Comparison of ENCODE assay signal across 13 cellular contexts in genomic region chr6:42239333-42239732, GRCh38. TPM values are rescaled to one million over a fixed set of nuclear protein-coding genes. Genes with fewer than 3 reads are reported as not detected.
A peak's percentile ranks its signal among the peaks of the same experiment; 100 is the strongest.
DNase-seq lines count a peak whose midpoint lies in the region; TF ChIP-seq lines count a peak whose summit lies in the region.
"Had no signal": no experiment of that assay in that cellular context is flagged by ENCODE, and none has a peak within 500 bp of the region (broad histone marks: within the 10 kb centered on the region; RNA-seq: fewer than 3 reads in every experiment).

No MANE protein-coding gene starts in this region.

- intact Hi-C loops in thyroid gland (cut with DNase I), result no loop called here

- TF ChIP-seq CTCF in epithelial cell of esophagus (IDR thresholded peaks at IDR 0.05; ENCODE audit: insufficient read depth, low read depth, low read length, missing control alignments) (no peak), thyroid gland (IDR thresholded peaks at IDR 0.05) (no peak)

- DNase-seq in activated T-cell treated with anti-CD3 and anti-CD28 coated beads, Interleukin-2, amount 50 U/mL, for 24 hours, result no peak
- no peak for DNase-seq in activated T-cell treated with anti-CD3 and anti-CD28 coated beads, Interleukin-2, amount 50 U/mL, for 1 hour
- DNase-seq in NCI-H82 treated with DMSO at 0.1 percent for 48 hours (lab: John Stamatoyannopoulos, UW; ENCODE audit: unreplicated experiment), result peak; percentile 39
- peak; percentile 76 for DNase-seq in epithelial cell of esophagus (ENCODE audit: low read depth)
- DNase-seq in kidney tubule cell (ENCODE audit: low spot score), result no peak
- DNase-seq in thyroid gland, result no peak
- no peak for DNase-seq in NCI-H2196 treated with DMSO at 0.1 percent for 48 hours (lab: John Stamatoyannopoulos, UW; ENCODE audit: unreplicated experiment)
- DNase-seq: activated CD4-positive, alpha-beta T cell treated with anti-CD3 and anti-CD28 coated beads for 1 hour; activated naive CD4-positive, alpha-beta T cell; NCI-H526; stimulated activated CD4-positive, alpha-beta T cell treated with anti-CD3 and anti-CD28 coated beads, Interleukin-15, amount 100 ng/mL, for 24 hours had no signal

- peak overlapping the region; percentile 37 for H3K27ac Mint-ChIP-seq in activated T-cell treated with anti-CD3 and anti-CD28 coated beads, Interleukin-2, amount 50 U/mL, for 24 hours

- H3K4me1 Mint-ChIP-seq in activated T-cell treated with anti-CD3 and anti-CD28 coated beads, Interleukin-2, amount 50 U/mL, for 24 hours (ENCODE audit: low read depth), result peaks cover 15% of the 10 kb centered on the region

- H3K4me1 ChIP-seq in thyroid gland, result peaks cover 0 to 20% of the 10 kb centered on the region in 2 donors

- no peaks in the 10 kb centered on the region for H3K27me3 Mint-ChIP-seq in activated T-cell treated with anti-CD3 and anti-CD28 coated beads, Interleukin-2, amount 50 U/mL, for 24 hours

- no peak overlapping the region for H3K4me3 Mint-ChIP-seq in activated T-cell treated with anti-CD3 and anti-CD28 coated beads, Interleukin-2, amount 50 U/mL, for 24 hours

- TF ChIP-seq POLR2A in thyroid gland (IDR thresholded peaks at IDR 0.05), result no peak

- 94 to 96% methylated on average over 5 of the region's 5 CpGs for WGBS in thyroid gland, 2 donors

- H3K9me3 ChIP-seq in thyroid gland, result no peaks in the 10 kb centered on the region

- peaks cover 72% of the 10 kb centered on the region for H3K36me3 Mint-ChIP-seq in activated T-cell treated with anti-CD3 and anti-CD28 coated beads, Interleukin-2, amount 50 U/mL, for 24 hours (ENCODE audit: low read depth)

- H3K27ac ChIP-seq in skin epidermis, result peak overlapping the region in 14 of 21 experiments; percentile 9 to 79 (median 58)
- no peak overlapping the region for H3K27ac ChIP-seq in thyroid gland

- H3K36me3 ChIP-seq in thyroid gland, result peaks cover 0 to 4% of the 10 kb centered on the region in 2 donors

- H3K4me3 ChIP-seq in epithelial cell of esophagus (ENCODE audit: low read length) (no peak overlapping the region), skin epidermis (no peak overlapping the region), thyroid gland (replicated peaks in 1 of 3) (no peak overlapping the region)

- H3K9me3 Mint-ChIP-seq in activated T-cell treated with anti-CD3 and anti-CD28 coated beads, Interleukin-2, amount 50 U/mL, for 24 hours, result no peaks in the 10 kb centered on the region

- H3K27me3 ChIP-seq in thyroid gland, result no peaks in the 10 kb centered on the region

RNA-seq across cellular contexts. Expression of gene MRPS10, which starts 21.7 kb away (rescaled TPM):
- 10 to 100 TPM; 35.2 to 42.5 (median 36.9) TPM for total RNA-seq in thyroid gland

RNA-seq across cellular contexts. Expression of gene GUCA1B, which starts 44.6 kb away (rescaled TPM):
- total RNA-seq in thyroid gland, result 1 to 10 TPM in 1 of 4 donors, under 1 TPM in 2, not detected in 1; 0.56 to 1.6 (median 0.73) TPM
- total RNA-seq: fibroblast of villous mesenchyme had no signal

Comparison
In these comparisons a context has a peak if more than half of its experiments do, and no peak if none do; other contexts are left out.
1. DNase-seq: peak in NCI-H82 treated with DMSO at 0.1 percent for 48 hours (single experiment) and epithelial cell of esophagus (single experiment); none in activated T-cell treated with anti-CD3 and anti-CD28 coated beads, Interleukin-2, amount 50 U/mL, for 24 hours (single experiment), activated T-cell treated with anti-CD3 and anti-CD28 coated beads, Interleukin-2, amount 50 U/mL, for 1 hour (single experiment), kidney tubule cell (single experiment), thyroid gland (0 of 2) and NCI-H2196 treated with DMSO at 0.1 percent for 48 hours (single experiment).
2. H3K27ac ChIP-seq: peak in skin epidermis (14 of 21); none in thyroid gland (0 of 3).